Comparison of ENCODE assay signal across 28 cellular contexts in genomic region chr6:150370112-150370511, GRCh38. TPM values are rescaled to one million over a fixed set of nuclear protein-coding genes. Genes with fewer than 3 reads are reported as not detected.
"Had no signal": no experiment of that assay in that cellular context is flagged by ENCODE, and none has a peak within 500 bp of the region (broad histone marks: within the 10 kb centered on the region; RNA-seq: fewer than 3 reads in every experiment).

No MANE protein-coding gene starts in this region.

- H3K27me3 ChIP-seq: MG63 had no signal

- H3K27ac ChIP-seq: cardiac muscle cell, SK-N-MC, WERI-Rb-1 had no signal

- H3K9me3 ChIP-seq: MG63 had no signal

- ATAC-seq: activated CD4-positive, CD25-positive, alpha-beta regulatory T cell treated with anti-CD3 and anti-CD28 coated beads, Interleukin-2, amount 50 U/mL, for 24 hours; activated CD8-positive, alpha-beta memory T cell treated with anti-CD3 and anti-CD28 coated beads, Interleukin-2, amount 10 ng/mL, durations not matched to agents 7 days and 5 days; activated naive CD8-positive, alpha-beta T cell treated with anti-CD3 and anti-CD28 coated beads, Interleukin-2, amount 50 U/mL, for 24 hours; Panc1; Right ventricle myocardium inferior had no signal

- H3K36me3 ChIP-seq: cardiac muscle cell, MG63, WERI-Rb-1 had no signal

- FAIRE-seq: astrocyte had no signal

- H3K4me3 ChIP-seq: cardiac muscle cell, MG63, SK-N-MC had no signal

- DNase-seq: activated CD4-positive, alpha-beta T cell treated with anti-CD3 and anti-CD28 coated beads for 4 hours; activated CD4-positive, alpha-beta T cell treated with anti-CD3 and anti-CD28 coated beads, Interleukin-2, amount 50 U/mL, for 48 hours; activated CD8-positive, alpha-beta memory T cell treated with anti-CD3 and anti-CD28 coated beads, Interleukin-2, amount 10 ng/mL, durations not matched to agents 7 days and 5 days; activated effector memory CD4-positive, alpha-beta T cell treated with Interleukin-2 at 50 U/mL for 16 hours; activated naive CD4-positive, alpha-beta T cell; activated naive CD8-positive, alpha-beta T cell treated with anti-CD3 and anti-CD28 coated beads, Interleukin-2, amount 50 U/mL, for 24 hours; activated T-cell treated with anti-CD3 and anti-CD28 coated beads, Interleukin-2, amount 50 U/mL, for 24 hours; amniotic stem cell; MG63; NCI-H1105; NCI-H1436; NCI-H1694 treated with DMSO at 0.1 percent for 48 hours; NCI-H2029 treated with DMSO at 0.1 percent for 48 hours; NCI-H510A treated with DMSO at 0.1 percent for 48 hours; NCI-H69; NK-92 treated with Interleukin-12 subunit alpha and Interleukin-12 subunit beta, amount 100 ng/mL, for 24 hours; OCI-M1; RPMI8226; T-helper 1 cell had no signal

RNA-seq across cellular contexts. Expression of gene IYD, which starts 1.3 kb away (rescaled TPM):
- total RNA-seq: activated CD8-positive, alpha-beta memory T cell treated with anti-CD3 and anti-CD28 coated beads, Interleukin-2, amount 10 ng/mL, durations not matched to agents 7 days and 5 days; activated T-helper 1 cell treated with anti-CD3 and anti-CD28 coated beads, Interleukin-12 subunit alpha, Interleukin-12 subunit beta, Interleukin-2, Interleukin-4 antibody, amounts not matched to agents 30 ng/mL and 10 ng/mL and 1 ng/mL, durations not matched to agents 14 hours and 24 hours and 36 hours; astrocyte; cardiac muscle cell; Right ventricle myocardium inferior; T-helper 2 cell treated with Interferon-gamma antibody and Interleukin-4, amounts not matched to agents 100 ng/mL and 5 ng/mL, for 36 hours had no signal
- polyA plus RNA-seq: cardiac muscle cell had no signal
